Comparison of ENCODE assay signal across 1 cellular context in the genomic region with DNA sequence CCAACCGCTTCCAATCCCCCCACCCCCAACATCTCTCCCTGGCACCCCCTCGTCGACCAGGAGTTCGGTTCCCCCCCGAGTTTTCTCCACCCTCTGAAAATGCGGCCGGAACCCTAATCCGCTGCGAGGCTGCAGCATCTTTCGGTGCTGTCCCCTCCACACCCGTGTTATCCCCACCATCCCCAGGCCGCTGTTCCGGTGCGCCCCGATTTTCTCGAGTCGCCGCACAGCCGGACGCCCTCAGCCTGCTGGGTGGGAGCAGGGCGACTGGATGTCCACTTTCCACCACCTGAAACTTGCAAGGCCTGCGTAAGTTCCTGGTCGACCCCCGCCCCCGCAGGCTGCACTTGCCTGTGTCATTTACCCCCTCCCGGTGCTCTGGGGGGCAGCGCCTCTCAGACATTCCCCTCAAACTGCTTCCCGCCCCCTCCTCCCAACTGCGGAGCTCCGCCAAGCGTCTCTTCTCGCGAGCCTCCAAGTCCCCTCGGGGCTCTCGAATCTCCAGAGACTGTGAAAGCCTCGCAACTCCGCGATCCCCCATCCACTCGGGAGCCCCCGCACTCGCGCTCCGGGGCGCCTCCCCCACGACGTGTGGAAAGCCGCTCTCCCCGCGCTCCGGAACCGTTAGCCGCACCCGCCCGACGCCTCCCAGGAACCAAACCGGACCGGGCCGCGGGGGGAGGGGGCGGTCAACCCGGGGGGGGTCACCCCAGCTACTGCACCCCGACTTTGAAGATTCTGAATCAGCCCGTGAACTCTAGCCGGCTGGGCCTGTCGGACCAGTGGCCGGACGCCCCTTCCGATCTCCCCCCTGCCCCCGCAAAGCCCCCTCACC.
TF ChIP-seq lines count a peak whose summit lies in the region.

No MANE protein-coding gene starts in this region.

TF ChIP-seq in SK-N-SH, 30 proteins besides CTCF, POLR2A, EP300 and RAD21 (continued from another document):
- no peak for TF ChIP-seq GABPA (IDR thresholded peaks at IDR 0.05; ENCODE audit: low read depth)
- no peak for TF ChIP-seq NFIC (IDR thresholded peaks at IDR 0.05; ENCODE audit: borderline replicate concordance)
- TF ChIP-seq, protein P1, sequence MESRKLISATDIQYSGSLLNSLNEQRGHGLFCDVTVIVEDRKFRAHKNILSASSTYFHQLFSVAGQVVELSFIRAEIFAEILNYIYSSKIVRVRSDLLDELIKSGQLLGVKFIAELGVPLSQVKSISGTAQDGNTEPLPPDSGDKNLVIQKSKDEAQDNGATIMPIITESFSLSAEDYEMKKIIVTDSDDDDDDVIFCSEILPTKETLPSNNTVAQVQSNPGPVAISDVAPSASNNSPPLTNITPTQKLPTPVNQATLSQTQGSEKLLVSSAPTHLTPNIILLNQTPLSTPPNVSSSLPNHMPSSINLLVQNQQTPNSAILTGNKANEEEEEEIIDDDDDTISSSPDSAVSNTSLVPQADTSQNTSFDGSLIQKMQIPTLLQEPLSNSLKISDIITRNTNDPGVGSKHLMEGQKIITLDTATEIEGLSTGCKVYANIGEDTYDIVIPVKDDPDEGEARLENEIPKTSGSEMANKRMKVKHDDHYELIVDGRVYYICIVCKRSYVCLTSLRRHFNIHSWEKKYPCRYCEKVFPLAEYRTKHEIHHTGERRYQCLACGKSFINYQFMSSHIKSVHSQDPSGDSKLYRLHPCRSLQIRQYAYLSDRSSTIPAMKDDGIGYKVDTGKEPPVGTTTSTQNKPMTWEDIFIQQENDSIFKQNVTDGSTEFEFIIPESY (IDR thresholded peaks at IDR 0.05; ENCODE audit: borderline replicate concordance, low read depth) = peak; percentile 90; the same call in 1 of the 2 replicates
- no peak for TF ChIP-seq RXRA (IDR thresholded peaks at IDR 0.05; ENCODE audit: borderline replicate concordance, low read depth)
- TF ChIP-seq TAF1 (IDR thresholded peaks at IDR 0.05; ENCODE audit: borderline replicate concordance, low read depth, low read length) = no peak
TF ChIP-seq in SK-N-SH: peak in this region for 5.
